ENCODE assay signal across 8 cellular contexts in genomic region chr12:100199023-100199346, GRCh38.
DNase-seq lines count a peak whose midpoint lies in the region.

No MANE protein-coding gene starts in this region.

- intact Hi-C loops in dendritic cell treated with granulocyte-macrophage colony-stimulating factor and Interleukin-4, amounts not matched to agents 40 ng/mL and 50 ng/mL, for 4 days (cut with micrococcal nuclease) = no loop called here

- H3K36me3 Mint-ChIP-seq in dendritic cell treated with granulocyte-macrophage colony-stimulating factor and Interleukin-4, amounts not matched to agents 40 ng/mL and 50 ng/mL, for 4 days (ENCODE audit: low read depth) = peaks cover 20% of the 10 kb centered on the region

- peak overlapping the region; percentile 99 for H2AFZ ChIP-seq in neuron (ENCODE audit: low read depth, low read length)

- peak overlapping the region; percentile 90 for H3K4me3 ChIP-seq in neuron (ENCODE audit: low read length)

- peaks cover 13% of the 10 kb centered on the region for H3K4me1 Mint-ChIP-seq in dendritic cell treated with granulocyte-macrophage colony-stimulating factor and Interleukin-4, amounts not matched to agents 40 ng/mL and 50 ng/mL, for 4 days (ENCODE audit: low read depth)

- H3K4me1 ChIP-seq in ES-I3 (ENCODE audit: insufficient read depth, low read length) = no peaks in the 10 kb centered on the region
- peaks cover 6% of the 10 kb centered on the region for H3K4me1 ChIP-seq in neuron (ENCODE audit: insufficient read depth, low read length)

- peaks cover 11% of the 10 kb centered on the region for H3K27me3 Mint-ChIP-seq in dendritic cell treated with granulocyte-macrophage colony-stimulating factor and Interleukin-4, amounts not matched to agents 40 ng/mL and 50 ng/mL, for 4 days

- DNase-seq in HuH-7 (ENCODE audit: low spot score) (peak; percentile 26), inferior parietal cortex (ENCODE audit: extremely low spot score) (no peak), CD1c-positive myeloid dendritic cell (ENCODE audit: extremely low spot score) (no peak), globus pallidus (ENCODE audit: low spot score) (no peak), NCI-H510A treated with DMSO at 0.1 percent for 48 hours (lab: John Stamatoyannopoulos, UW) (no peak)

- H3K27ac Mint-ChIP-seq in dendritic cell treated with granulocyte-macrophage colony-stimulating factor and Interleukin-4, amounts not matched to agents 40 ng/mL and 50 ng/mL, for 4 days = peak overlapping the region; percentile 43

- no peaks in the 10 kb centered on the region for H3K9me3 Mint-ChIP-seq in dendritic cell treated with granulocyte-macrophage colony-stimulating factor and Interleukin-4, amounts not matched to agents 40 ng/mL and 50 ng/mL, for 4 days

- no peaks in the 10 kb centered on the region for H3K9me3 ChIP-seq in ES-I3 (ENCODE audit: control insufficient read depth, insufficient read depth, low read length)
- no peaks in the 10 kb centered on the region for H3K9me3 ChIP-seq in neuron (ENCODE audit: low read length)

- no peaks in the 10 kb centered on the region for H3K27me3 ChIP-seq in neuron (ENCODE audit: insufficient read depth, low read length)

- H3K9ac ChIP-seq in ES-I3 (ENCODE audit: low read depth, low read length) = peak overlapping the region; percentile 73

- no peaks in the 10 kb centered on the region for H3K36me3 ChIP-seq in ES-I3 (ENCODE audit: insufficient read depth, low read length)
- H3K36me3 ChIP-seq in neuron (ENCODE audit: insufficient read depth, low read length) = no peaks in the 10 kb centered on the region

- H3K4me3 Mint-ChIP-seq in dendritic cell treated with granulocyte-macrophage colony-stimulating factor and Interleukin-4, amounts not matched to agents 40 ng/mL and 50 ng/mL, for 4 days = peak overlapping the region; percentile 90
